ENCODE assay signal across 25 cellular contexts in the genomic region with DNA sequence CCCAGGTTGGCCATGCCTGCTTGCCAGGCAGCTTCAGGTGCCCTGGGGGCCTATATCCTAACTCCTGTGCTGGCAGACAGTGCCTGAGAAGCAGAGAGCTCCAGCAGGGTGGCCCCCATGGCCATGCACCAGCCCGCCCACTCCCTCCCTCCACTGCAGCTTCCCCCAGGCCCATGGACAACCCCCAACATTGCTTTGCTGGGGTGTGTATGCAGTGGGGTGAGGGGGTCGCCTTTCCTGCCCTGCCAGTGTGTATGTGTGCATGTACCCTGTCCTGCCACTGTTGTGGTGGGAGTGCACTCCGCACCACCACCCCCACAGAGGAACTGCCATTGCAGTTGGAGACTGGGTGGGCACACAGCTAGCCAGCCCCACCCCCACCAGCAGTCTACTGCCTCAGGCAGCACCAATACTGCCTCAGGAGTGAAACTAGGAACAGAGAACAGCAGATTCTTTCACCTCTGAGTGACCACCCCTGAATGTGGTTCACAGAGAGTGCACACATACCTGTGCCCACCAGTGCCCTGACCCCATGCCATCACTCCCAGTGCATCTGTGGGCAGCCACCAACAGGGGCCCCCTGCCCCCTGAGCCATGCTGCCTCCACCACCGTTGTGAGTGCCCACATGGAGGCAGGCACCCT.
"Had no signal": no experiment of that assay in that cellular context is flagged by ENCODE, and none has a peak within 500 bp of the region (broad histone marks: within the 10 kb centered on the region; RNA-seq: fewer than 3 reads in every experiment).

No MANE protein-coding gene starts in this region.

- H3K4me3 ChIP-seq: adrenal gland, lung, prostate gland, thyroid gland had no signal

- H3K27ac ChIP-seq: adrenal gland, foreskin keratinocyte, prostate gland, VCaP had no signal

- H3K36me3 Mint-ChIP-seq: activated CD8-positive, alpha-beta memory T cell treated with anti-CD3 and anti-CD28 coated beads, Interleukin-2, amount 10 ng/mL, durations not matched to agents 7 days and 5 days; activated naive CD4-positive, alpha-beta T cell treated with anti-CD3 and anti-CD28 coated beads, Interleukin-2, amount 50 U/mL, for 24 hours; naive thymus-derived CD4-positive, alpha-beta T cell had no signal

- H3K36me3 ChIP-seq: adrenal gland, prostate gland, thyroid gland had no signal

- H3K4me3 Mint-ChIP-seq: activated CD4-positive, alpha-beta T cell treated with anti-CD3 and anti-CD28 coated beads, Interleukin-2, amount 10 ng/mL, durations not matched to agents 7 days and 5 days; activated CD8-positive, alpha-beta memory T cell treated with anti-CD3 and anti-CD28 coated beads, Interleukin-2, amount 10 ng/mL, durations not matched to agents 7 days and 5 days; activated CD8-positive, alpha-beta T cell treated with anti-CD3 and anti-CD28 coated beads for 36 hours; activated naive CD4-positive, alpha-beta T cell treated with anti-CD3 and anti-CD28 coated beads, Interleukin-2, amount 50 U/mL, for 24 hours; naive thymus-derived CD4-positive, alpha-beta T cell; T-helper 2 cell treated with Interferon-gamma antibody and Interleukin-4, amounts not matched to agents 5 μg/mL and 100 μg/mL, for 36 hours had no signal

- ATAC-seq: activated CD8-positive, alpha-beta memory T cell treated with anti-CD3 and anti-CD28 coated beads, Interleukin-2, amount 10 ng/mL, durations not matched to agents 7 days and 5 days; activated CD8-positive, alpha-beta T cell treated with anti-CD3 and anti-CD28 coated beads for 36 hours; foreskin keratinocyte; left lobe of liver; naive thymus-derived CD4-positive, alpha-beta T cell had no signal

- H3K9me3 Mint-ChIP-seq: activated CD4-positive, alpha-beta T cell treated with anti-CD3 and anti-CD28 coated beads, Interleukin-2, amount 10 ng/mL, durations not matched to agents 7 days and 5 days; activated naive CD4-positive, alpha-beta T cell treated with anti-CD3 and anti-CD28 coated beads, Interleukin-2, amount 50 U/mL, for 24 hours; T-helper 2 cell treated with Interferon-gamma antibody and Interleukin-4, amounts not matched to agents 5 μg/mL and 100 μg/mL, for 36 hours had no signal

- FAIRE-seq: astrocyte had no signal

- H3K27me3 ChIP-seq: adrenal gland, foreskin keratinocyte, thyroid gland had no signal

- H3K27ac Mint-ChIP-seq: activated CD4-positive, alpha-beta T cell treated with anti-CD3 and anti-CD28 coated beads, Interleukin-2, amount 10 ng/mL, durations not matched to agents 7 days and 5 days; activated CD8-positive, alpha-beta memory T cell treated with anti-CD3 and anti-CD28 coated beads, Interleukin-2, amount 10 ng/mL, durations not matched to agents 7 days and 5 days; activated CD8-positive, alpha-beta T cell treated with anti-CD3 and anti-CD28 coated beads for 36 hours; activated naive CD4-positive, alpha-beta T cell treated with anti-CD3 and anti-CD28 coated beads, Interleukin-2, amount 50 U/mL, for 24 hours; naive thymus-derived CD4-positive, alpha-beta T cell; T-helper 2 cell treated with Interferon-gamma antibody and Interleukin-4, amounts not matched to agents 5 μg/mL and 100 μg/mL, for 36 hours had no signal

- DNase-seq: activated CD4-positive, alpha-beta T cell treated with anti-CD3 and anti-CD28 coated beads, Interleukin-2, amount 10 ng/mL, durations not matched to agents 7 days and 5 days; activated CD4-positive, CD25-positive, alpha-beta regulatory T cell treated with anti-CD3 and anti-CD28 coated beads, Interleukin-2, amount 50 U/mL, for 72 hours; activated CD8-positive, alpha-beta memory T cell treated with anti-CD3 and anti-CD28 coated beads, Interleukin-2, amount 10 ng/mL, durations not matched to agents 7 days and 5 days; activated CD8-positive, alpha-beta T cell treated with anti-CD3 and anti-CD28 coated beads for 36 hours; activated gamma-delta T cell; activated T-cell treated with anti-CD3 and anti-CD28 coated beads for 4 hours; adrenal gland; central memory CD4-positive, alpha-beta T cell; dermis blood vessel endothelial cell; effector CD8-positive, alpha-beta T cell; erythroblast; foreskin keratinocyte; naive thymus-derived CD4-positive, alpha-beta T cell; stimulated activated CD4-positive, alpha-beta T cell treated with anti-CD3 and anti-CD28 coated beads, Interleukin-2, amount 100 ng/mL, for 48 hours; stimulated activated CD8-positive, alpha-beta memory T cell treated with anti-CD3 and anti-CD28 coated beads, Interleukin-4, amount 100 ng/mL, for 48 hours; stimulated activated naive CD4-positive, alpha-beta T cell treated with Interleukin-2 at 50 U/mL for 16 hours; substantia nigra; thyroid gland had no signal

- H3K9me3 ChIP-seq: adrenal gland, prostate gland, thyroid gland had no signal

- H3K4me1 ChIP-seq: adrenal gland, foreskin keratinocyte had no signal

- H3K4me1 Mint-ChIP-seq: activated CD4-positive, alpha-beta T cell treated with anti-CD3 and anti-CD28 coated beads, Interleukin-2, amount 10 ng/mL, durations not matched to agents 7 days and 5 days; activated CD8-positive, alpha-beta memory T cell treated with anti-CD3 and anti-CD28 coated beads, Interleukin-2, amount 10 ng/mL, durations not matched to agents 7 days and 5 days; activated naive CD4-positive, alpha-beta T cell treated with anti-CD3 and anti-CD28 coated beads, Interleukin-2, amount 50 U/mL, for 24 hours; naive thymus-derived CD4-positive, alpha-beta T cell had no signal
